In the genomic region with DNA sequence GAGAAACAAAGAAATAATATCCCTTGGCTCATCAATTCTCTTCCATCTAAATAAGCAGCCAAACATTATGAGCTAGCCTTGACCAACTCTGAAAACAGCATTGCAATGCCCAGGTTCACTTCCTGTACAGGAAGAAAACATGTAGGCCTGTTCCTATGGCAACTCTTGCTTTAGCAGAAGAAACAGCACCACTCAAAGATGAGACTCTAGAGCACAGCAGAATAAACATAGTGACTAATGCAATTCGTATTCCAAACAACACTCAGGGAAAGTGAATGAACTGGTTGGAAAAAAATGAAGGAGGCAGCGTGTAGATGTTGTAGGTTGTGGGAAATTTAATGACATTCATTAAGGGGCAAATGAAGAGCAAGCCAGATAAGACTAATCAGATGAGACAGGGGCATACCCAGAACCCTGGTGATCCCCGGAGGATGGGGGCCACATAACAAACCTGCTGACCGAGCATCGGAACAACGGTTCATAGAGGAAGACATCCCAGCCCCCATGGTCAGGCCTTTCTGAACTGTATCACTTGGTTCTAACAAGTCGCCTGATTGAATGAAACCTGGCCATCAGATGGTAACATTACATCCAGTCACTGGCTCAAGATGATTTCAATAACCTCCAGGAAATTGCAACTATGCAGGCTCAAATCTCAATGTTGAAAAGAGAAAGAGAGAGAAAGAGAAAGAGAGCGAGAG, we compare ENCODE assay signal across 8 cellular contexts. TPM values are rescaled to one million over a fixed set of nuclear protein-coding genes. Genes with fewer than 3 reads are reported as not detected.
DNase-seq lines count a peak whose midpoint lies in the region; ATAC-seq lines count a peak whose summit lies in the region.

No MANE protein-coding gene starts in this region.

- peaks cover 10% of the 10 kb centered on the region for H3K4me1 ChIP-seq in right cardiac atrium (ENCODE audit: control insufficient read depth, insufficient read depth, low read length)

- POLR2A ChIA-PET in activated CD4-positive, alpha-beta T cell treated with anti-CD3 and anti-CD28 coated beads for 36 hours (lab: Charles Lee): interaction anchor here (0.7 kb wide), 1 partner anchor 183 kb away, joined by 4 read pairs; no protein-coding TSS in a partner anchor

- peak; percentile 47 for ATAC-seq in activated CD4-positive, alpha-beta T cell treated with anti-CD3 and anti-CD28 coated beads for 36 hours
- ATAC-seq in GM21825 (IDR thresholded peaks at IDR 0.05; ENCODE audit: unreplicated experiment) (peak; percentile 61), right cardiac atrium (peak; percentile 60 to 85)
- ATAC-seq in stimulated activated memory B cell treated with anti-CD40 and anti-IgM and Interleukin-4, amounts not matched to agents 10 μg/mL and 1 μg/mL and 100 μg/mL, for 72 hours: peak; percentile 72

- peaks cover 83% of the 10 kb centered on the region for H3K4me1 Mint-ChIP-seq in activated CD4-positive, alpha-beta T cell treated with anti-CD3 and anti-CD28 coated beads for 36 hours
- H3K4me1 Mint-ChIP-seq in activated naive CD8-positive, alpha-beta T cell (ENCODE audit: low read depth): peaks cover 94% of the 10 kb centered on the region
- peaks cover 77% of the 10 kb centered on the region for H3K4me1 Mint-ChIP-seq in stimulated activated memory B cell treated with anti-CD40 and anti-IgM and Interleukin-4, amounts not matched to agents 10 μg/mL and 1 μg/mL and 100 μg/mL, for 72 hours

- 54% methylated on average over 8 of the region's 8 CpGs for WGBS in right cardiac atrium

- H3K27ac Mint-ChIP-seq in activated CD4-positive, alpha-beta T cell treated with anti-CD3 and anti-CD28 coated beads for 36 hours: peak overlapping the region; percentile 96
- peak overlapping the region; percentile 100 for H3K27ac Mint-ChIP-seq in activated naive CD8-positive, alpha-beta T cell
- peak overlapping the region; percentile 81 for H3K27ac Mint-ChIP-seq in stimulated activated memory B cell treated with anti-CD40 and anti-IgM and Interleukin-4, amounts not matched to agents 10 μg/mL and 1 μg/mL and 100 μg/mL, for 72 hours

- no peaks in the 10 kb centered on the region for H3K9me3 Mint-ChIP-seq in activated CD4-positive, alpha-beta T cell treated with anti-CD3 and anti-CD28 coated beads for 36 hours (ENCODE audit: low read depth)
- H3K9me3 Mint-ChIP-seq in activated naive CD8-positive, alpha-beta T cell (ENCODE audit: low read depth): no peaks in the 10 kb centered on the region
- no peaks in the 10 kb centered on the region for H3K9me3 Mint-ChIP-seq in stimulated activated memory B cell treated with anti-CD40 and anti-IgM and Interleukin-4, amounts not matched to agents 10 μg/mL and 1 μg/mL and 100 μg/mL, for 72 hours

- no peaks in the 10 kb centered on the region for H3K27me3 Mint-ChIP-seq in activated CD4-positive, alpha-beta T cell treated with anti-CD3 and anti-CD28 coated beads for 36 hours
- H3K27me3 Mint-ChIP-seq in activated naive CD8-positive, alpha-beta T cell: no peaks in the 10 kb centered on the region
- H3K27me3 Mint-ChIP-seq in stimulated activated memory B cell treated with anti-CD40 and anti-IgM and Interleukin-4, amounts not matched to agents 10 μg/mL and 1 μg/mL and 100 μg/mL, for 72 hours: no peaks in the 10 kb centered on the region

- no peak overlapping the region for H3K4me3 ChIP-seq in right cardiac atrium (ENCODE audit: low read length)

- H3K9me3 ChIP-seq in right cardiac atrium (ENCODE audit: control insufficient read depth, low read length): no peaks in the 10 kb centered on the region

- intact Hi-C loops in activated CD4-positive, alpha-beta T cell treated with anti-CD3 and anti-CD28 coated beads for 36 hours (cut with DNase I, micrococcal nuclease): loop anchor here (1.0 to 5.0 kb wide), 8 partner anchors 9 to 610 kb away; a partner anchor contains a TSS
- intact Hi-C loops in right cardiac atrium (cut with DNase I): no loop called here

- H3K36me3 Mint-ChIP-seq in activated CD4-positive, alpha-beta T cell treated with anti-CD3 and anti-CD28 coated beads for 36 hours (ENCODE audit: low read depth): peaks cover 57% of the 10 kb centered on the region
- H3K36me3 Mint-ChIP-seq in activated naive CD8-positive, alpha-beta T cell: peaks cover 29% of the 10 kb centered on the region
- H3K36me3 Mint-ChIP-seq in stimulated activated memory B cell treated with anti-CD40 and anti-IgM and Interleukin-4, amounts not matched to agents 10 μg/mL and 1 μg/mL and 100 μg/mL, for 72 hours: peaks cover 36% of the 10 kb centered on the region

- peak overlapping the region; percentile 84 for H3K27ac ChIP-seq in right cardiac atrium (ENCODE audit: low read length)

- CTCF ChIA-PET in activated CD4-positive, alpha-beta T cell treated with anti-CD3 and anti-CD28 coated beads for 36 hours (lab: Charles Lee): interaction anchor here (0.6 to 2.3 kb wide), 4 partner anchors 9 to 41 kb away, joined by 3 to 6 read pairs (median 4); a partner anchor contains a TSS

- H3K4me3 Mint-ChIP-seq in activated CD4-positive, alpha-beta T cell treated with anti-CD3 and anti-CD28 coated beads for 36 hours: peak overlapping the region; percentile 73
- H3K4me3 Mint-ChIP-seq in activated naive CD8-positive, alpha-beta T cell: peak overlapping the region; percentile 92
- peak overlapping the region; percentile 74 for H3K4me3 Mint-ChIP-seq in stimulated activated memory B cell treated with anti-CD40 and anti-IgM and Interleukin-4, amounts not matched to agents 10 μg/mL and 1 μg/mL and 100 μg/mL, for 72 hours

- H3K27me3 ChIP-seq in right cardiac atrium (ENCODE audit: control insufficient read depth, insufficient read depth): no peaks in the 10 kb centered on the region

- DNase-seq in activated CD4-positive, alpha-beta T cell treated with anti-CD3 and anti-CD28 coated beads for 36 hours: peak; percentile 58
- DNase-seq in activated CD4-positive, alpha-beta T cell treated with anti-CD3 and anti-CD28 coated beads, Interleukin-2, amount 50 U/mL, for 4 hours: no peak
- DNase-seq in M059J (ENCODE audit: low read depth) (peak; percentile 97), right cardiac atrium (no peak), NCI-H2081 treated with DMSO at 0.1 percent for 48 hours (lab: John Stamatoyannopoulos, UW) (no peak)

RNA-seq across cellular contexts. Expression of a gene that starts 9.0 kb away (rescaled TPM):
- total RNA-seq in activated CD4-positive, alpha-beta T cell treated with anti-CD3 and anti-CD28 coated beads for 36 hours: 100 to 1,000 TPM; 596 to 912 TPM
- total RNA-seq in M059J (2014; rRNA removed; shearing (Covaris generic)): 14.9 and 17.7 TPM in 2 replicates
- total RNA-seq in right cardiac atrium: 10 to 100 TPM; 45.6 to 67.6 (median 61.5) TPM
- 73.5 TPM for polyA plus RNA-seq in right cardiac atrium

RNA-seq across cellular contexts. Expression of a gene that starts 14.1 kb away (rescaled TPM):
- total RNA-seq in activated CD4-positive, alpha-beta T cell treated with anti-CD3 and anti-CD28 coated beads for 36 hours: 1 to 10 TPM; 1.7 to 2.0 TPM
- not detected in 2 replicates for total RNA-seq in M059J (2014; rRNA removed; shearing (Covaris generic))
- total RNA-seq in right cardiac atrium: under 1 TPM; 0.17 to 0.49 (median 0.37) TPM
- 0.32 TPM for polyA plus RNA-seq in right cardiac atrium

RNA-seq across cellular contexts. Expression of a gene that starts 20.4 kb away (rescaled TPM):
- total RNA-seq in activated CD4-positive, alpha-beta T cell treated with anti-CD3 and anti-CD28 coated beads for 36 hours: under 1 TPM in 1 of 2 experiments, not detected in 1; 0.25 TPM
- total RNA-seq in M059J (2014; rRNA removed; shearing (Covaris generic)): not detected in 2 replicates
- not detected for total RNA-seq in right cardiac atrium
- not detected for polyA plus RNA-seq in right cardiac atrium

Comparison
In these comparisons a context has a peak if more than half of its experiments do, and no peak if none do; other contexts are left out.
1. DNase-seq: peak in activated CD4-positive, alpha-beta T cell treated with anti-CD3 and anti-CD28 coated beads for 36 hours (single experiment) and M059J (single experiment); none in activated CD4-positive, alpha-beta T cell treated with anti-CD3 and anti-CD28 coated beads, Interleukin-2, amount 50 U/mL, for 4 hours (0 of 2), right cardiac atrium (0 of 3) and NCI-H2081 treated with DMSO at 0.1 percent for 48 hours (single experiment).
2. RNA of a gene that starts 9.0 kb away (total RNA-seq): 596 to 912 TPM in activated CD4-positive, alpha-beta T cell treated with anti-CD3 and anti-CD28 coated beads for 36 hours; 45.6 to 67.6 TPM in right cardiac atrium and 14.9 to 17.7 TPM in M059J; every median in the first group is over 4 times any median in the second.
3. intact Hi-C loops: an anchor here in activated CD4-positive, alpha-beta T cell treated with anti-CD3 and anti-CD28 coated beads for 36 hours (1.0 to 5.0 kb wide); none called in right cardiac atrium.
4. Peak in every context shown above with its lines, with median percentiles within 50 percentile points of each other: ATAC-seq, H3K27ac Mint-ChIP-seq and H3K4me3 Mint-ChIP-seq.